ENCODE assay signal across 20 cellular contexts in genomic region chr6:39879535-39879934, GRCh38. TPM values are rescaled to one million over a fixed set of nuclear protein-coding genes. Genes with fewer than 3 reads are reported as not detected.
"Had no signal": no experiment of that assay in that cellular context is flagged by ENCODE, and none has a peak within 500 bp of the region (broad histone marks: within the 10 kb centered on the region; RNA-seq: fewer than 3 reads in every experiment).

No MANE protein-coding gene starts in this region.

- H3K4me3 ChIP-seq: lower lobe of right lung, prostate gland, smooth muscle cell, uterus had no signal

- H3K4me2 ChIP-seq: smooth muscle cell had no signal

- H3K36me3 Mint-ChIP-seq: activated naive CD4-positive, alpha-beta T cell treated with anti-CD3 and anti-CD28 coated beads, Interleukin-2, amount 50 U/mL, for 72 hours; WTC11 had no signal

- H3K36me3 ChIP-seq: prostate gland, uterus had no signal

- H3K27ac ChIP-seq: brain microvascular endothelial cell, lower lobe of right lung, prostate gland, uterus had no signal

- H3K9me3 Mint-ChIP-seq: activated CD4-positive, alpha-beta memory T cell treated with anti-CD3 and anti-CD28 coated beads, Interleukin-2, amount 10 ng/mL, durations not matched to agents 7 days and 5 days; activated naive CD4-positive, alpha-beta T cell treated with anti-CD3 and anti-CD28 coated beads, Interleukin-2, amount 50 U/mL, for 72 hours; activated T-cell treated with anti-CD3 and anti-CD28 coated beads, Interleukin-2, amount 50 U/mL, for 4 hours; mesothelial cell of epicardium; nephron progenitor cell; WTC11 had no signal

- H3K27ac Mint-ChIP-seq: activated CD4-positive, alpha-beta memory T cell treated with anti-CD3 and anti-CD28 coated beads, Interleukin-2, amount 10 ng/mL, durations not matched to agents 7 days and 5 days; activated naive CD4-positive, alpha-beta T cell treated with anti-CD3 and anti-CD28 coated beads, Interleukin-2, amount 50 U/mL, for 72 hours; mesothelial cell of epicardium; nephron progenitor cell; T-helper 17 cell; WTC11 had no signal

- H3K4me3 Mint-ChIP-seq: activated CD4-positive, alpha-beta memory T cell treated with anti-CD3 and anti-CD28 coated beads, Interleukin-2, amount 10 ng/mL, durations not matched to agents 7 days and 5 days; activated T-cell treated with anti-CD3 and anti-CD28 coated beads, Interleukin-2, amount 50 U/mL, for 4 hours; mesothelial cell of epicardium; nephron progenitor cell; T-helper 17 cell; WTC11 had no signal

- ATAC-seq: activated naive CD4-positive, alpha-beta T cell treated with anti-CD3 and anti-CD28 coated beads, Interleukin-2, amount 50 U/mL, for 72 hours; activated T-cell treated with anti-CD3 and anti-CD28 coated beads, Interleukin-2, amount 50 U/mL, for 4 hours; right cardiac atrium; stimulated activated naive CD8-positive, alpha-beta T cell treated with anti-CD3 and anti-CD28 coated beads, Interleukin-15, Interleukin-2, amounts not matched to agents 100 U/mL and 50 U/mL, for 24 hours; T-helper 17 cell; WTC11 had no signal

- H3K4me1 ChIP-seq: prostate gland had no signal

- H3K9me3 ChIP-seq: lower lobe of right lung, prostate gland, uterus had no signal

- DNase-seq: activated CD4-positive, alpha-beta memory T cell treated with anti-CD3 and anti-CD28 coated beads, Interleukin-2, amount 10 ng/mL, durations not matched to agents 7 days and 5 days; activated CD4-positive, alpha-beta T cell treated with anti-CD3 and anti-CD28 coated beads for 4 hours; activated effector memory CD4-positive, alpha-beta T cell treated with anti-CD3 and anti-CD28 coated beads, Interleukin-2, amount 50 U/mL, for 16 hours; activated T-cell treated with anti-CD3 and anti-CD28 coated beads, Interleukin-2, amount 50 U/mL, for 4 hours; brain microvascular endothelial cell; cerebellar nuclear complex; erythroblast; kidney glomerular epithelial cell; lower lobe of right lung; nephron progenitor cell; occipital lobe; right cardiac atrium; stimulated activated naive CD8-positive, alpha-beta T cell treated with anti-CD3 and anti-CD28 coated beads, Interleukin-15, Interleukin-2, amounts not matched to agents 100 U/mL and 50 U/mL, for 24 hours; T-helper 17 cell; uterus had no signal

- H3K27me3 Mint-ChIP-seq: activated CD4-positive, alpha-beta memory T cell treated with anti-CD3 and anti-CD28 coated beads, Interleukin-2, amount 10 ng/mL, durations not matched to agents 7 days and 5 days had no signal

- H3K4me1 Mint-ChIP-seq: activated CD4-positive, alpha-beta memory T cell treated with anti-CD3 and anti-CD28 coated beads, Interleukin-2, amount 10 ng/mL, durations not matched to agents 7 days and 5 days; T-helper 17 cell; WTC11 had no signal

- H3K27me3 ChIP-seq: brain microvascular endothelial cell, uterus had no signal

RNA-seq across cellular contexts. Expression of gene MOCS1, which starts 54.7 kb away (rescaled TPM):
- total RNA-seq: activated CD4-positive, alpha-beta memory T cell treated with anti-CD3 and anti-CD28 coated beads, Interleukin-2, amount 10 ng/mL, durations not matched to agents 7 days and 5 days had no signal
